ENCODE assay signal across 12 cellular contexts in genomic region chr13:110301606-110302131, GRCh38. TPM values are rescaled to one million over a fixed set of nuclear protein-coding genes. Genes with fewer than 3 reads are reported as not detected.
A peak's percentile ranks its signal among the peaks of the same experiment; 100 is the strongest.
DNase-seq lines count a peak whose midpoint lies in the region; ATAC-seq, FAIRE-seq and TF ChIP-seq lines count a peak whose summit lies in the region.
"Had no signal": no experiment of that assay in that cellular context is flagged by ENCODE, and none has a peak within 500 bp of the region (broad histone marks: within the 10 kb centered on the region; RNA-seq: fewer than 3 reads in every experiment).

No MANE protein-coding gene starts in this region.

- no peak overlapping the region for H4K8ac ChIP-seq in mesendoderm (ENCODE audit: low read depth, low read length)

- no peak for TF ChIP-seq CTCF in thyroid gland (IDR thresholded peaks at IDR 0.05)
- no peak for TF ChIP-seq CTCF in activated CD8-positive, alpha-beta T cell treated with anti-CD3 and anti-CD28 coated beads for 36 hours (IDR thresholded peaks at IDR 0.05)

- no peak overlapping the region for H3K18ac ChIP-seq in mesendoderm (ENCODE audit: low read length)

- no peak overlapping the region for H2BK120ac ChIP-seq in mesendoderm (ENCODE audit: low read depth, low read length)

- H3K27ac ChIP-seq in esophagus (ENCODE audit: low read depth in 2 of 2, low read length in 1 of 2) (peak overlapping the region; percentile 38 to 47), mesendoderm (ENCODE audit: low read depth, low read length) (peak overlapping the region; percentile 9), thyroid gland (peak overlapping the region in 2 of 3 donors; percentile 30 to 99)
- H3K27ac ChIP-seq: cardiac muscle cell had no signal

- peak overlapping the region; percentile 20 for H2BK5ac ChIP-seq in mesendoderm (ENCODE audit: low read length)

- peaks cover 5% of the 10 kb centered on the region for H3K4me1 Mint-ChIP-seq in activated CD8-positive, alpha-beta T cell treated with anti-CD3 and anti-CD28 coated beads for 36 hours (ENCODE audit: low read depth)

- H3K9me3 Mint-ChIP-seq in activated CD8-positive, alpha-beta T cell treated with anti-CD3 and anti-CD28 coated beads for 36 hours, result no peaks in the 10 kb centered on the region

- H3K79me2 ChIP-seq in mesendoderm (ENCODE audit: control insufficient read depth, insufficient read depth, low read length), result peaks cover 15% of the 10 kb centered on the region

- H2BK15ac ChIP-seq in mesendoderm (replicated peaks; ENCODE audit: low read depth), result no peak overlapping the region

- FAIRE-seq in RCC 7860 (lab: Jason Lieb, UNC), result no peak
- FAIRE-seq: GM18507 had no signal

- no peak for ATAC-seq in activated CD8-positive, alpha-beta T cell treated with anti-CD3 and anti-CD28 coated beads for 36 hours

- H3K4me1 ChIP-seq in esophagus (ENCODE audit: control insufficient read depth in 2 of 2, insufficient read depth in 2 of 2, low read length in 1 of 2), result no peaks in the 10 kb centered on the region
- peaks cover 19% of the 10 kb centered on the region for H3K4me1 ChIP-seq in mesendoderm (ENCODE audit: control insufficient read depth, low read depth, low read length)
- H3K4me1 ChIP-seq in thyroid gland, result peaks cover 30 to 65% of the 10 kb centered on the region in 2 donors

- intact Hi-C loops in thyroid gland (cut with DNase I), result no loop called here
- intact Hi-C loops in activated CD8-positive, alpha-beta T cell treated with anti-CD3 and anti-CD28 coated beads for 36 hours (cut with micrococcal nuclease), result no loop called here

- no peaks in the 10 kb centered on the region for H3K36me3 ChIP-seq in esophagus (ENCODE audit: control insufficient read depth in 2 of 2, insufficient read depth in 2 of 2, low read length in 1 of 2)
- no peaks in the 10 kb centered on the region for H3K36me3 ChIP-seq in mesendoderm (ENCODE audit: control insufficient read depth, insufficient read depth, low read length)
- no peaks in the 10 kb centered on the region for H3K36me3 ChIP-seq in thyroid gland
- H3K36me3 ChIP-seq: cardiac muscle cell had no signal

- peak overlapping the region; percentile 3 for H3K9ac ChIP-seq in mesendoderm (ENCODE audit: low read length)

- no peaks in the 10 kb centered on the region for H3K36me3 Mint-ChIP-seq in activated CD8-positive, alpha-beta T cell treated with anti-CD3 and anti-CD28 coated beads for 36 hours (ENCODE audit: low read depth)

- H3K4ac ChIP-seq in mesendoderm (ENCODE audit: low read depth, low read length), result no peak overlapping the region

- no peak overlapping the region for H2AK5ac ChIP-seq in mesendoderm (ENCODE audit: low read length)

- H3K27me3 Mint-ChIP-seq in activated CD8-positive, alpha-beta T cell treated with anti-CD3 and anti-CD28 coated beads for 36 hours, result peaks cover 57% of the 10 kb centered on the region

- no peak overlapping the region for H3K4me3 Mint-ChIP-seq in activated CD8-positive, alpha-beta T cell treated with anti-CD3 and anti-CD28 coated beads for 36 hours

- CTCF ChIA-PET in activated CD8-positive, alpha-beta T cell treated with anti-CD3 and anti-CD28 coated beads for 36 hours (lab: Charles Lee), result no interaction called here

- peaks cover 12% of the 10 kb centered on the region for H3K79me1 ChIP-seq in mesendoderm (ENCODE audit: low read length)

- peak; percentile 43 for DNase-seq in RCC 7860 (ENCODE audit: low spot score)
- peak; percentile 72 for DNase-seq in mesendoderm
- DNase-seq in thyroid gland, result no peak
- DNase-seq in ecto neural progenitor cell (ENCODE audit: low spot score), result no peak
- DNase-seq in activated CD4-positive, alpha-beta T cell treated with anti-CD3 and anti-CD28 coated beads, Interleukin-2, amount 50 U/mL, for 1 hour, result no peak
- no peak for DNase-seq in activated CD8-positive, alpha-beta T cell treated with anti-CD3 and anti-CD28 coated beads for 36 hours
- DNase-seq: activated T-cell treated with anti-CD3 and anti-CD28 coated beads for 4 hours, DMS79, NCI-H1930 had no signal

- POLR2A ChIA-PET in activated CD8-positive, alpha-beta T cell treated with anti-CD3 and anti-CD28 coated beads for 36 hours (lab: Charles Lee), result no interaction called here

- no peak overlapping the region for H3K4me2 ChIP-seq in mesendoderm (ENCODE audit: low read length)

- H3K23ac ChIP-seq in mesendoderm (ENCODE audit: low read length), result no peak overlapping the region

- H3K27ac Mint-ChIP-seq in activated CD8-positive, alpha-beta T cell treated with anti-CD3 and anti-CD28 coated beads for 36 hours, result no peak overlapping the region

- TF ChIP-seq POLR2A in thyroid gland (IDR thresholded peaks at IDR 0.05), result no peak

- WGBS in esophagus, 2 donors, result 53 to 67% methylated on average over 14 of the region's 14 CpGs
- WGBS in mesendoderm (ENCODE audit: extremely low coverage, insufficient coverage, low lambda C conversion rate), result no CpG with 5 or more reads among the region's 14 CpGs
- 80 to 84% methylated on average over 14 of the region's 14 CpGs for WGBS in thyroid gland, 2 donors

- H3K27me3 ChIP-seq in esophagus (ENCODE audit: control insufficient read depth in 1 of 2, insufficient read depth in 2 of 2, low read length in 2 of 2) (peaks cover 0 to 6% of the 10 kb centered on the region in 2 donors), mesendoderm (ENCODE audit: insufficient read depth, low read length, poor library complexity) (no peaks in the 10 kb centered on the region), thyroid gland (no peaks in the 10 kb centered on the region)

- no peak overlapping the region for H3K4me3 ChIP-seq in esophagus (ENCODE audit: low read depth in 1 of 2, low read length in 2 of 2)
- H3K4me3 ChIP-seq in mesendoderm (ENCODE audit: low read length), result no peak overlapping the region
- no peak overlapping the region for H3K4me3 ChIP-seq in thyroid gland (replicated peaks in 1 of 3)
- H3K4me3 ChIP-seq: cardiac muscle cell had no signal

- no peaks in the 10 kb centered on the region for H3K9me3 ChIP-seq in esophagus (ENCODE audit: control insufficient read depth in 2 of 2, insufficient read depth in 1 of 2, low read depth in 1 of 2, low read length in 1 of 2)
- no peaks in the 10 kb centered on the region for H3K9me3 ChIP-seq in thyroid gland

- peak overlapping the region; percentile 35 for H3K56ac ChIP-seq in mesendoderm (ENCODE audit: low read length)

- H4K5ac ChIP-seq in mesendoderm (ENCODE audit: low read length), result no peak overlapping the region

RNA-seq across cellular contexts. Expression of gene COL4A1, which starts 5.3 kb away (rescaled TPM):
- polyA plus RNA-seq in esophagus, result 10 to 100 TPM; 10.4 to 23.7 TPM
- 28.0 TPM for polyA plus RNA-seq in mesendoderm (2013, experiment 1 of 2)
- polyA plus RNA-seq in mesendoderm (2013, experiment 2 of 2), result 29.2 TPM
- total RNA-seq in thyroid gland, result 100 to 1,000 TPM in 2 of 4 donors, 10 to 100 TPM in 2; 71.3 to 161 (median 112) TPM
- not detected for total RNA-seq in activated CD8-positive, alpha-beta T cell treated with anti-CD3 and anti-CD28 coated beads for 36 hours

RNA-seq across cellular contexts. Expression of gene COL4A2, which starts 5.4 kb away (rescaled TPM):
- polyA plus RNA-seq in esophagus, result 10 to 100 TPM; 25.3 to 39.2 TPM
- polyA plus RNA-seq in mesendoderm (2013, experiment 1 of 2), result 32.1 TPM
- polyA plus RNA-seq in mesendoderm (2013, experiment 2 of 2), result 31.1 TPM
- 100 to 1,000 TPM in 3 of 4 donors, 10 to 100 TPM in 1; 97.6 to 193 (median 131) TPM for total RNA-seq in thyroid gland
- not detected for total RNA-seq in activated CD8-positive, alpha-beta T cell treated with anti-CD3 and anti-CD28 coated beads for 36 hours

Comparison
In these comparisons a context has a peak if more than half of its experiments do, and no peak if none do; other contexts are left out.
1. DNase-seq: peak in RCC 7860 (single experiment) and mesendoderm (single experiment); none in thyroid gland (0 of 2), ecto neural progenitor cell (single experiment), activated CD4-positive, alpha-beta T cell treated with anti-CD3 and anti-CD28 coated beads, Interleukin-2, amount 50 U/mL, for 1 hour (single experiment) and activated CD8-positive, alpha-beta T cell treated with anti-CD3 and anti-CD28 coated beads for 36 hours (single experiment).
2. H3K27ac ChIP-seq: peak in every context shown above with its lines; median percentile 64 in thyroid gland; 42 in esophagus; 9 in mesendoderm.
3. RNA of gene COL4A1, which starts 5.3 kb away (total RNA-seq): 71.3 to 161 TPM in thyroid gland; not detected in activated CD8-positive, alpha-beta T cell treated with anti-CD3 and anti-CD28 coated beads for 36 hours; every median in the first group is over 10 times any median in the second.
4. RNA of gene COL4A2, which starts 5.4 kb away (total RNA-seq): 97.6 to 193 TPM in thyroid gland; not detected in activated CD8-positive, alpha-beta T cell treated with anti-CD3 and anti-CD28 coated beads for 36 hours; every median in the first group is over 10 times any median in the second.